9 cellular contexts compared by ENCODE assay signal in genomic region chr2:30300456-30301221, GRCh38.
DNase-seq lines count a peak whose midpoint lies in the region; ATAC-seq and TF ChIP-seq lines count a peak whose summit lies in the region.
"Had no signal": no experiment of that assay in that cellular context is flagged by ENCODE, and none has a peak within 500 bp of the region (broad histone marks: within the 10 kb centered on the region; RNA-seq: fewer than 3 reads in every experiment).

No MANE protein-coding gene starts in this region.

- intact Hi-C loops in heart right ventricle (cut with DNase I) (loop anchor here in 1 of 10 donors (5.0 kb wide), 1 partner anchor 42 kb away; no protein-coding TSS in a partner anchor), psoas muscle (cut with DNase I) (no loop called here)

- no peak for TF ChIP-seq CTCF in WERI-Rb-1 (IDR thresholded peaks at IDR 0.05; ENCODE audit: low read depth, low read length)
- no peak for TF ChIP-seq CTCF in heart right ventricle (IDR thresholded peaks at IDR 0.05)
- TF ChIP-seq CTCF in psoas muscle (IDR thresholded peaks at IDR 0.05), result no peak

- H3K9me3 ChIP-seq in WERI-Rb-1 (ENCODE audit: severe bottlenecking) (no peaks in the 10 kb centered on the region), heart right ventricle (no peaks in the 10 kb centered on the region), T-helper 17 cell (ENCODE audit: control insufficient read depth, low read length, poor library complexity, severe bottlenecking) (no peaks in the 10 kb centered on the region), psoas muscle (no peaks in the 10 kb centered on the region)

- no peak overlapping the region for H3K4me3 Mint-ChIP-seq in T-helper 17 cell

- H3K27me3 ChIP-seq in WERI-Rb-1 (ENCODE audit: insufficient read depth, low read depth, severe bottlenecking) (no peaks in the 10 kb centered on the region), heart right ventricle (no peaks in the 10 kb centered on the region), psoas muscle (ENCODE audit: insufficient read depth in 3 of 3, low read length in 2 of 3) (no peaks in the 10 kb centered on the region)

- no peak overlapping the region for H3K27ac Mint-ChIP-seq in T-helper 17 cell
- H3K27ac Mint-ChIP-seq: activated T-helper 2 cell treated with anti-CD3 and anti-CD28 coated beads, Interferon-gamma antibody, Interleukin-2, Interleukin-4, amounts not matched to agents 10 μg/mL and 5 μg/mL and 100 μg/mL, durations not matched to agents 14 hours and 24 hours and 36 hours had no signal

- H3K4me3 ChIP-seq in WERI-Rb-1 (ENCODE audit: low read depth, low read length), result no peak overlapping the region
- peak overlapping the region in 6 of 10 donors; percentile 18 to 49 (median 34) for H3K4me3 ChIP-seq in heart right ventricle
- H3K4me3 ChIP-seq in psoas muscle, result no peak overlapping the region

- DNase-seq in EL, result peak; percentile 45
- peak; percentile 57 for DNase-seq in WERI-Rb-1
- peak in 1 of 2 donors; percentile 43 for DNase-seq in heart right ventricle
- peak; percentile 22 for DNase-seq in retina
- no peak for DNase-seq in GM19238 (ENCODE audit: insufficient read length, low spot score)
- no peak for DNase-seq in T-helper 17 cell
- no peak for DNase-seq in psoas muscle
- no peak for DNase-seq in activated CD8-positive, alpha-beta memory T cell treated with anti-CD3 and anti-CD28 coated beads for 24 hours

- H3K27ac ChIP-seq in WERI-Rb-1, result no peak overlapping the region
- H3K27ac ChIP-seq in heart right ventricle, result peak overlapping the region; percentile 26 to 95 (median 82)
- no peak overlapping the region for H3K27ac ChIP-seq in psoas muscle

- ATAC-seq in heart right ventricle, result peak; percentile 78 to 93 (median 86)
- ATAC-seq in T-helper 17 cell, result no peak
- ATAC-seq in psoas muscle, result no peak

- 31 to 39% methylated on average over 6 of the region's 6 CpGs for WGBS in heart right ventricle, 2 donors
- 45 to 58% (median 47%) methylated on average over 6 of the region's 6 CpGs for WGBS in psoas muscle, 3 donors

- H3K36me3 ChIP-seq in WERI-Rb-1 (no peaks in the 10 kb centered on the region), heart right ventricle (no peaks in the 10 kb centered on the region), psoas muscle (ENCODE audit: insufficient read depth in 1 of 2, low read depth in 1 of 2) (no peaks in the 10 kb centered on the region)

- peaks cover 4% of the 10 kb centered on the region for H3K4me1 Mint-ChIP-seq in T-helper 17 cell

- no peaks in the 10 kb centered on the region for H3K27me3 Mint-ChIP-seq in T-helper 17 cell

- H3K4me1 ChIP-seq in heart right ventricle, result peaks cover 3 to 33% (median 19%) of the 10 kb centered on the region in 9 donors
- H3K4me1 ChIP-seq in psoas muscle, result no peaks in the 10 kb centered on the region

- no peaks in the 10 kb centered on the region for H3K36me3 Mint-ChIP-seq in T-helper 17 cell (ENCODE audit: low read depth)

Comparison
In these comparisons a context has a peak if more than half of its experiments do, and no peak if none do; other contexts are left out.
1. DNase-seq: peak in EL (single experiment), WERI-Rb-1 (single experiment) and retina (single experiment); none in GM19238 (single experiment), T-helper 17 cell (0 of 3), psoas muscle (0 of 2) and activated CD8-positive, alpha-beta memory T cell treated with anti-CD3 and anti-CD28 coated beads for 24 hours (single experiment).
2. H3K27ac ChIP-seq: peak in heart right ventricle (10 of 10); none in WERI-Rb-1 (single experiment) and psoas muscle (single experiment).
3. H3K4me3 ChIP-seq: peak in heart right ventricle (6 of 10); none in WERI-Rb-1 (single experiment) and psoas muscle (single experiment).
4. ATAC-seq: peak in heart right ventricle (8 of 8); none in T-helper 17 cell (single experiment) and psoas muscle (0 of 4).